ENCODE assay signal across 34 cellular contexts in the genomic region with DNA sequence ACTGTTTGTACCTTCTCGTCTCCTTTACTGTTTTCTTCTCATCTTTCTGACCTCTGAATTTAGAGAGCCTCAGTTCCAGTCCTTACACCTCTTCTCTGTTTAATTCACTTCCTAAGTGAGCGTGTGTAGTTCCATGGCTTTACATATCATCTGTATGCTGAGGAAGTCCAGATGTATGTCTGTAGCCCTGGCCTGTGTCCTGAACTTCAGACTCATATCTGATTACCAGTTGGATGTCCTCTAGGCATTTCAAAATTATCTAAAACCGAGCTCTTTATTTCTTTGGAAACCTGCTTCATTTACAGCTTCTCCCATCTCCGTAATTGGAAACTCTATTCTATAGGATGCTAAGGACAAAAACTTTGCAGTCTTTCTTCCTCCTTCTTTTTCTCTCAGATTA.
"Had no signal": no experiment of that assay in that cellular context is flagged by ENCODE, and none has a peak within 500 bp of the region (broad histone marks: within the 10 kb centered on the region; RNA-seq: fewer than 3 reads in every experiment).

No MANE protein-coding gene starts in this region.

- H3K4me1 ChIP-seq: adrenal gland, breast epithelium had no signal

- H3K27me3 ChIP-seq: adrenal gland, body of pancreas, brain microvascular endothelial cell, breast epithelium had no signal

- H3K4me3 ChIP-seq: adrenal gland, body of pancreas, breast epithelium had no signal

- H3K27ac ChIP-seq: adrenal gland, body of pancreas, brain microvascular endothelial cell, breast epithelium, VCaP had no signal

- H3K9me3 ChIP-seq: adrenal gland, body of pancreas, breast epithelium had no signal

- H3K27ac Mint-ChIP-seq: activated B cell treated with CpG ODN at 0.5 μM for 24 hours; activated CD4-positive, alpha-beta memory T cell treated with anti-CD3 and anti-CD28 coated beads for 36 hours; activated CD8-positive, alpha-beta T cell treated with anti-CD3 and anti-CD28 coated beads for 36 hours; activated naive CD4-positive, alpha-beta T cell treated with anti-CD3 and anti-CD28 coated beads for 36 hours; activated naive CD8-positive, alpha-beta T cell treated with anti-CD3 and anti-CD28 coated beads for 36 hours; activated T-cell treated with anti-CD3 and anti-CD28 coated beads, Interleukin-2, amount 50 U/mL, for 72 hours; activated T-helper 1 cell treated with anti-CD3 and anti-CD28 coated beads, Interleukin-12 subunit alpha, Interleukin-12 subunit beta, Interleukin-2, Interleukin-4 antibody, amounts not matched to agents 30 ng/mL and 10 ng/mL and 1 ng/mL, durations not matched to agents 14 hours and 24 hours and 36 hours; activated T-helper 17 cell treated with anti-CD3 and anti-CD28 coated beads, Interleukin-2, amount 50 U/mL, for 72 hours; T-helper 1 cell treated with Interleukin-12 subunit alpha and Interleukin-12 subunit beta and Interleukin-4 antibody, amounts not matched to agents 30 μg/mL and 1 μg/mL, for 36 hours; T-helper 2 cell treated with Interferon-gamma antibody and Interleukin-4, amounts not matched to agents 5 μg/mL and 100 μg/mL, for 36 hours had no signal

- H3K4me3 Mint-ChIP-seq: activated B cell treated with CpG ODN at 0.5 μM for 24 hours; activated CD4-positive, alpha-beta memory T cell treated with anti-CD3 and anti-CD28 coated beads for 36 hours; activated CD8-positive, alpha-beta T cell treated with anti-CD3 and anti-CD28 coated beads for 36 hours; activated naive CD4-positive, alpha-beta T cell treated with anti-CD3 and anti-CD28 coated beads for 36 hours; activated naive CD8-positive, alpha-beta T cell treated with anti-CD3 and anti-CD28 coated beads for 36 hours; activated T-cell treated with anti-CD3 and anti-CD28 coated beads, Interleukin-2, amount 50 U/mL, for 4 hours; activated T-cell treated with anti-CD3 and anti-CD28 coated beads, Interleukin-2, amount 50 U/mL, for 72 hours; activated T-helper 1 cell treated with anti-CD3 and anti-CD28 coated beads, Interleukin-12 subunit alpha, Interleukin-12 subunit beta, Interleukin-2, Interleukin-4 antibody, amounts not matched to agents 30 ng/mL and 10 ng/mL and 1 ng/mL, durations not matched to agents 14 hours and 24 hours and 36 hours; activated T-helper 17 cell treated with anti-CD3 and anti-CD28 coated beads, Interleukin-2, amount 50 U/mL, for 72 hours; T-helper 1 cell treated with Interleukin-12 subunit alpha and Interleukin-12 subunit beta and Interleukin-4 antibody, amounts not matched to agents 30 μg/mL and 1 μg/mL, for 36 hours; T-helper 2 cell treated with Interferon-gamma antibody and Interleukin-4, amounts not matched to agents 5 μg/mL and 100 μg/mL, for 36 hours had no signal

- H3K4me1 Mint-ChIP-seq: activated B cell treated with CpG ODN at 0.5 μM for 24 hours; activated naive CD8-positive, alpha-beta T cell treated with anti-CD3 and anti-CD28 coated beads for 36 hours; activated T-helper 17 cell treated with anti-CD3 and anti-CD28 coated beads, Interleukin-2, amount 50 U/mL, for 72 hours had no signal

- DNase-seq: activated B cell treated with CpG ODN at 0.5 μM for 24 hours; activated CD4-positive, alpha-beta memory T cell treated with anti-CD3 and anti-CD28 coated beads for 36 hours; activated CD4-positive, alpha-beta T cell treated with anti-CD3 and anti-CD28 coated beads for 48 hours; activated CD4-positive, alpha-beta T cell treated with anti-CD3 and anti-CD28 coated beads, Interleukin-2, amount 50 U/mL, for 1 hour; activated CD4-positive, alpha-beta T cell treated with anti-CD3 and anti-CD28 coated beads, Interleukin-2, amount 50 U/mL, for 4 hours; activated CD4-positive, CD25-positive, alpha-beta regulatory T cell treated with anti-CD3 and anti-CD28 coated beads, Interleukin-2, amount 50 U/mL, for 72 hours; activated CD8-positive, alpha-beta memory T cell treated with anti-CD3 and anti-CD28 coated beads, Interleukin-2, amount 50 U/mL, for 4 hours; activated CD8-positive, alpha-beta T cell treated with anti-CD3 and anti-CD28 coated beads for 36 hours; activated effector memory CD4-positive, alpha-beta T cell treated with anti-CD3 and anti-CD28 coated beads, Interleukin-2, amount 50 U/mL, for 16 hours; activated gamma-delta T cell treated with Interleukin-2 at 50 U/mL for 16 hours; activated naive CD4-positive, alpha-beta T cell; activated naive CD4-positive, alpha-beta T cell treated with anti-CD3 and anti-CD28 coated beads for 36 hours; activated naive CD4-positive, alpha-beta T cell treated with anti-CD3 and anti-CD28 coated beads, Interleukin-2, amount 50 U/mL, for 16 hours; activated naive CD8-positive, alpha-beta T cell treated with anti-CD3 and anti-CD28 coated beads for 36 hours; activated T-cell treated with anti-CD3 and anti-CD28 coated beads for 4 hours; activated T-cell treated with anti-CD3 and anti-CD28 coated beads, Interleukin-2, amount 50 U/mL, for 1 hour; activated T-cell treated with anti-CD3 and anti-CD28 coated beads, Interleukin-2, amount 50 U/mL, for 4 hours; activated T-cell treated with anti-CD3 and anti-CD28 coated beads, Interleukin-2, amount 50 U/mL, for 72 hours; adrenal gland; amniotic stem cell; aorta; body of pancreas; brain microvascular endothelial cell; central memory CD4-positive, alpha-beta T cell; T-helper 1 cell; T-helper 2 cell; T-helper 9 cell had no signal

- ATAC-seq: activated CD8-positive, alpha-beta T cell treated with anti-CD3 and anti-CD28 coated beads for 36 hours; activated naive CD4-positive, alpha-beta T cell treated with anti-CD3 and anti-CD28 coated beads, Interleukin-2, amount 50 U/mL, for 72 hours; activated T-cell treated with anti-CD3 and anti-CD28 coated beads, Interleukin-2, amount 50 U/mL, for 4 hours; activated T-cell treated with anti-CD3 and anti-CD28 coated beads, Interleukin-2, amount 50 U/mL, for 72 hours; activated T-helper 17 cell treated with anti-CD3 and anti-CD28 coated beads, Interleukin-2, amount 50 U/mL, for 72 hours; body of pancreas had no signal

- H3K36me3 Mint-ChIP-seq: activated naive CD4-positive, alpha-beta T cell treated with anti-CD3 and anti-CD28 coated beads, Interleukin-2, amount 50 U/mL, for 72 hours had no signal

- H3K36me3 ChIP-seq: adrenal gland, brain microvascular endothelial cell, breast epithelium had no signal

- H3K27me3 Mint-ChIP-seq: activated B cell treated with CpG ODN at 0.5 μM for 24 hours; activated CD4-positive, alpha-beta memory T cell treated with anti-CD3 and anti-CD28 coated beads for 36 hours; activated CD8-positive, alpha-beta T cell treated with anti-CD3 and anti-CD28 coated beads for 36 hours; activated naive CD8-positive, alpha-beta T cell treated with anti-CD3 and anti-CD28 coated beads for 36 hours; activated T-helper 17 cell treated with anti-CD3 and anti-CD28 coated beads, Interleukin-2, amount 50 U/mL, for 72 hours had no signal

- H3K9me3 Mint-ChIP-seq: activated B cell treated with CpG ODN at 0.5 μM for 24 hours; activated CD4-positive, alpha-beta memory T cell treated with anti-CD3 and anti-CD28 coated beads for 36 hours; activated CD8-positive, alpha-beta T cell treated with anti-CD3 and anti-CD28 coated beads for 36 hours; activated naive CD4-positive, alpha-beta T cell treated with anti-CD3 and anti-CD28 coated beads for 36 hours; activated naive CD4-positive, alpha-beta T cell treated with anti-CD3 and anti-CD28 coated beads, Interleukin-2, amount 50 U/mL, for 72 hours; activated naive CD8-positive, alpha-beta T cell treated with anti-CD3 and anti-CD28 coated beads for 36 hours; activated T-cell treated with anti-CD3 and anti-CD28 coated beads, Interleukin-2, amount 50 U/mL, for 4 hours; activated T-cell treated with anti-CD3 and anti-CD28 coated beads, Interleukin-2, amount 50 U/mL, for 72 hours; activated T-helper 1 cell treated with anti-CD3 and anti-CD28 coated beads, Interleukin-12 subunit alpha, Interleukin-12 subunit beta, Interleukin-2, Interleukin-4 antibody, amounts not matched to agents 30 ng/mL and 10 ng/mL and 1 ng/mL, durations not matched to agents 14 hours and 24 hours and 36 hours; activated T-helper 17 cell treated with anti-CD3 and anti-CD28 coated beads, Interleukin-2, amount 50 U/mL, for 72 hours; T-helper 1 cell treated with Interleukin-12 subunit alpha and Interleukin-12 subunit beta and Interleukin-4 antibody, amounts not matched to agents 30 μg/mL and 1 μg/mL, for 36 hours; T-helper 2 cell treated with Interferon-gamma antibody and Interleukin-4, amounts not matched to agents 5 μg/mL and 100 μg/mL, for 36 hours had no signal
